Comparison of ENCODE assay signal across 1 cellular context in the genomic region with DNA sequence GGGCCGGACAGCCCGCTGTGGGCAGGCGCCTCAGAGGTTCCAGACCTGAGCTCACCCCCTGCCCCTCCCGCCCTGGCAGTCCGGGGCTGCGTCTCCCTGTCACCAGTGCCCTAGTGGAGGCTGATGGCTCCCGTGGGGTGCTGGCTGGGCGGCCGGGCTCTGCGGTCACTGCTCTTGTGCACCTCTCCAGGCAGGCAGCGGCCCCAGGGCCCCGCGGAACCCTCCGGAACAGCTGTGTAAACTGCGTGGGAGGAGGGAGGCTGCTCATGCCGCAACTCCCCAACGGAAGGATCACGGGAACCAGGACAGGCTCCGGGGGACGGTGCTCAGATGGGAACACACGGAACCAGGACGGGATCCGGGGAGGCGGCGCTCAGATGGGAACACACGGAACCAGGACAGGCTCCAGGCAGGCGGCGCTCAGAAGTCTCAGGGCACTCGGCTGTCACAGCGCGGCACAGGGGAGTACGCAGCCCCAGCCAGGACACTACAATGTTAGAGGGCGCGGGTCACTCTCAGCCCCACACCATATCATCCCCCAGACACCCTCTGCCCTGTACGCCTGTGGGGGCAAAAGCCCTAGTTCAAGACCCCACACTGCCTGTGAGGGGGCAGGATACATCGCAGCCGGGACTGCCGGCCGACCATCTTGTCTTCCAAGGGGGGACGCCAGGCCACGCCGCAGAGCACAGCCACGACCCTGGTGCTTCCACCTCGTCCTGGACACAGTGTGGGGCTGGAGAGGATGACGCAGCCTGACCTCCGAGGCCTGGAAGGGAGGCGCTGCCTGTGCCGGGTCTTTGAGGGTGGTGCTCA.
TF ChIP-seq lines count a peak whose summit lies in the region.

No MANE protein-coding gene starts in this region.

TF ChIP-seq in HepG2, 621 proteins besides CTCF, POLR2A, EP300 and RAD21:
- TF ChIP-seq ZBTB39 (CRISPR knock-in tag; IDR thresholded peaks at IDR 0.05) (no peak), CBX1 (IDR thresholded peaks at IDR 0.05; ENCODE audit: low read depth) (no peak), GTF3A (CRISPR knock-in tag; conservative IDR thresholded peaks at IDR 0.05) (no peak), ZNF484 (CRISPR knock-in tag; IDR thresholded peaks at IDR 0.05; ENCODE audit: borderline replicate concordance, low read depth) (no peak), PBX3 (CRISPR knock-in tag; IDR thresholded peaks at IDR 0.05; ENCODE audit: borderline replicate concordance) (no peak), ZFP62 (CRISPR knock-in tag; IDR thresholded peaks at IDR 0.05) (no peak), TIGD3 (CRISPR knock-in tag; IDR thresholded peaks at IDR 0.05; ENCODE audit: borderline replicate concordance) (no peak), SATB2 (CRISPR knock-in tag; IDR thresholded peaks at IDR 0.05) (no peak), ZNF770 (CRISPR knock-in tag; IDR thresholded peaks at IDR 0.05) (no peak), NBN (conservative IDR thresholded peaks at IDR 0.05) (no peak), MIER3 (CRISPR knock-in tag; IDR thresholded peaks at IDR 0.05; ENCODE audit: borderline replicate concordance) (no peak), SOX5 (CRISPR knock-in tag; IDR thresholded peaks at IDR 0.05; ENCODE audit: borderline replicate concordance) (no peak), ZNF589 (CRISPR knock-in tag; conservative IDR thresholded peaks at IDR 0.05) (no peak)
- TF ChIP-seq, protein P1, sequence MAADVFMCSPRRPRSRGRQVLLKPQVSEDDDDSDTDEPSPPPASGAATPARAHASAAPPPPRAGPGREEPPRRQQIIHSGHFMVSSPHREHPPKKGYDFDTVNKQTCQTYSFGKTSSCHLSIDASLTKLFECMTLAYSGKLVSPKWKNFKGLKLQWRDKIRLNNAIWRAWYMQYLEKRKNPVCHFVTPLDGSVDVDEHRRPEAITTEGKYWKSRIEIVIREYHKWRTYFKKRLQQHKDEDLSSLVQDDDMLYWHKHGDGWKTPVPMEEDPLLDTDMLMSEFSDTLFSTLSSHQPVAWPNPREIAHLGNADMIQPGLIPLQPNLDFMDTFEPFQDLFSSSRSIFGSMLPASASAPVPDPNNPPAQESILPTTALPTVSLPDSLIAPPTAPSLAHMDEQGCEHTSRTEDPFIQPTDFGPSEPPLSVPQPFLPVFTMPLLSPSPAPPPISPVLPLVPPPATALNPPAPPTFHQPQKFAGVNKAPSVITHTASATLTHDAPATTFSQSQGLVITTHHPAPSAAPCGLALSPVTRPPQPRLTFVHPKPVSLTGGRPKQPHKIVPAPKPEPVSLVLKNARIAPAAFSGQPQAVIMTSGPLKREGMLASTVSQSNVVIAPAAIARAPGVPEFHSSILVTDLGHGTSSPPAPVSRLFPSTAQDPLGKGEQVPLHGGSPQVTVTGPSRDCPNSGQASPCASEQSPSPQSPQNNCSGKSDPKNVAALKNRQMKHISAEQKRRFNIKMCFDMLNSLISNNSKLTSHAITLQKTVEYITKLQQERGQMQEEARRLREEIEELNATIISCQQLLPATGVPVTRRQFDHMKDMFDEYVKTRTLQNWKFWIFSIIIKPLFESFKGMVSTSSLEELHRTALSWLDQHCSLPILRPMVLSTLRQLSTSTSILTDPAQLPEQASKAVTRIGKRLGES (CRISPR knock-in tag; IDR thresholded peaks at IDR 0.05; ENCODE audit: borderline replicate concordance), result no peak
